ENCODE assay signal across 8 cellular contexts in genomic region chr3:196968233-196969000, GRCh38. TPM values are rescaled to one million over a fixed set of nuclear protein-coding genes. Genes with fewer than 3 reads are reported as not detected.
A peak's percentile ranks its signal among the peaks of the same experiment; 100 is the strongest.
DNase-seq lines count a peak whose midpoint lies in the region; ATAC-seq, FAIRE-seq and TF ChIP-seq lines count a peak whose summit lies in the region.

TSS of gene PIGZ (minus strand) at chr3:196968833. CDS start at chr3:196952031, 16,802 bp downstream.

- H3K9me2 ChIP-seq in DOHH2 (replicated peaks; ENCODE audit: control insufficient read depth, low read length): no peaks in the 10 kb centered on the region

- WGBS in HepG2 (ENCODE audit: low lambda C conversion rate): 8% methylated on average over 13 of the region's 80 CpGs

- H3K36me3 ChIP-seq in DOHH2 (ENCODE audit: control insufficient read depth, low read length) (no peaks in the 10 kb centered on the region), HepG2 (replicated peaks in 1 of 2; ENCODE audit: control insufficient read depth in 1 of 2, insufficient read depth in 2 of 2, low read length in 2 of 2) (peaks cover 6 to 25% of the 10 kb centered on the region in 2 experiments)

- H3K36me3 Mint-ChIP-seq in T-helper 1 cell treated with Interleukin-12 subunit alpha and Interleukin-12 subunit beta and Interleukin-4 antibody, amounts not matched to agents 30 μg/mL and 1 μg/mL, for 36 hours (ENCODE audit: low read depth): peaks cover 2% of the 10 kb centered on the region
- peaks cover 23% of the 10 kb centered on the region for H3K36me3 Mint-ChIP-seq in stimulated activated memory B cell treated with anti-CD40 and anti-IgM and Interleukin-4, amounts not matched to agents 10 μg/mL and 1 μg/mL and 100 μg/mL, for 72 hours

- no peaks in the 10 kb centered on the region for H3K9me3 Mint-ChIP-seq in T-helper 1 cell treated with Interleukin-12 subunit alpha and Interleukin-12 subunit beta and Interleukin-4 antibody, amounts not matched to agents 30 μg/mL and 1 μg/mL, for 36 hours
- H3K9me3 Mint-ChIP-seq in stimulated activated memory B cell treated with anti-CD40 and anti-IgM and Interleukin-4, amounts not matched to agents 10 μg/mL and 1 μg/mL and 100 μg/mL, for 72 hours: peaks cover 10% of the 10 kb centered on the region

- intact Hi-C loops in HepG2 (cut with micrococcal nuclease; ENCODE audit: unreplicated experiment): no loop called here

- H3K79me2 ChIP-seq in DOHH2 (ENCODE audit: control insufficient read depth, low read length): no peaks in the 10 kb centered on the region
- H3K79me2 ChIP-seq in HepG2 (ENCODE audit: insufficient read depth, low read length): peaks cover 43% of the 10 kb centered on the region

- no peak within 1 kb of the TSS for H2AFZ ChIP-seq in HepG2 (ENCODE audit: low read length)

- peak within 1 kb of the TSS; percentile 89 for H3K9ac ChIP-seq in HepG2 (ENCODE audit: insufficient read depth, low read depth, low read length)

- no peak for TF ChIP-seq RAD21 in HepG2 (CRISPR knock-in tag; IDR thresholded peaks at IDR 0.05)

- H3F3A ChIP-seq in DOHH2 (ENCODE audit: control insufficient read depth, insufficient read depth): no peaks in the 10 kb centered on the region

- H3K27me3 ChIP-seq in DOHH2 (ENCODE audit: control insufficient read depth, low read length): peaks cover 23% of the 10 kb centered on the region
- no peaks in the 10 kb centered on the region for H3K27me3 ChIP-seq in HepG2 (ENCODE audit: control insufficient read depth in 1 of 2, insufficient read depth in 2 of 2, low read length in 2 of 2)

- TF ChIP-seq EP300 in HepG2 (IDR thresholded peaks at IDR 0.05; ENCODE audit: low read depth in 2 of 2, low read length in 2 of 2) (no peak), HepG2 (CRISPR knock-in tag; IDR thresholded peaks at IDR 0.05; ENCODE audit: borderline replicate concordance) (no peak)

- no peak for FAIRE-seq in HepG2 (lab: Jason Lieb, UNC)

- ATAC-seq in GM19452 (IDR thresholded peaks at IDR 0.05; ENCODE audit: unreplicated experiment) (peak; percentile 70), HG03521 (IDR thresholded peaks at IDR 0.05; ENCODE audit: unreplicated experiment) (peak; percentile 37), HepG2 (peak; percentile 65)
- ATAC-seq in stimulated activated memory B cell treated with anti-CD40 and anti-IgM and Interleukin-4, amounts not matched to agents 10 μg/mL and 1 μg/mL and 100 μg/mL, for 72 hours: peak; percentile 81

- CTCF ChIA-PET in HepG2 (lab: Yijun Ruan, JAX; ENCODE audit: low intra/inter-chr PET ratio, low total read pairs): interaction anchor here (0.7 to 2.2 kb wide), 3 partner anchors 20 to 359 kb away, joined by 3 to 15 read pairs (median 5); no protein-coding TSS in a partner anchor

- no peaks in the 10 kb centered on the region for H3K9me3 ChIP-seq in DOHH2 (ENCODE audit: control insufficient read depth, insufficient read depth, low read length)
- H3K9me3 ChIP-seq in HepG2 (ENCODE audit: low read length): no peaks in the 10 kb centered on the region

- H3K4me1 ChIP-seq in DOHH2 (ENCODE audit: control insufficient read depth, low read length): peaks cover 9% of the 10 kb centered on the region
- peaks cover 68% of the 10 kb centered on the region for H3K4me1 ChIP-seq in HepG2 (ENCODE audit: insufficient read depth, low read length)

- H3K4me3 Mint-ChIP-seq in T-helper 1 cell treated with Interleukin-12 subunit alpha and Interleukin-12 subunit beta and Interleukin-4 antibody, amounts not matched to agents 30 μg/mL and 1 μg/mL, for 36 hours: peak within 1 kb of the TSS; percentile 82
- H3K4me3 Mint-ChIP-seq in stimulated activated memory B cell treated with anti-CD40 and anti-IgM and Interleukin-4, amounts not matched to agents 10 μg/mL and 1 μg/mL and 100 μg/mL, for 72 hours: peak within 1 kb of the TSS; percentile 82

- in situ Hi-C loops in HepG2 (cut with HindIII; ENCODE audit: extremely low pct_ligation_motif_present, low pct_unique_long_range_greater_than_20kb): no loop called here

- no peak for TF ChIP-seq CTCF in DOHH2 (IDR thresholded peaks at IDR 0.05; ENCODE audit: low read depth, low read length, poor library complexity, severe bottlenecking)
- TF ChIP-seq CTCF in HepG2 (CRISPR knock-in tag; IDR thresholded peaks at IDR 0.05): no peak

- H4K20me1 ChIP-seq in DOHH2 (ENCODE audit: control insufficient read depth, insufficient read depth, low read depth, low read length): no peaks in the 10 kb centered on the region
- no peaks in the 10 kb centered on the region for H4K20me1 ChIP-seq in HepG2 (ENCODE audit: insufficient read depth, low read length)

- H3K4me3 ChIP-seq in DOHH2 (ENCODE audit: low read length) (peak within 1 kb of the TSS; percentile 97), HepG2 (replicated peaks in 1 of 3; ENCODE audit: insufficient read depth in 1 of 3, low read depth in 2 of 3, low read length in 3 of 3) (peak within 1 kb of the TSS; percentile 61 to 82 (median 78))

- BruUV-seq in HepG2 (replicated peaks; lab: Mats Ljungman, UMichigan): no TSS peak

- DNase-seq in central memory CD4-positive, alpha-beta T cell: peak; percentile 19
- DNase-seq in HepG2 (ENCODE audit: low spot score) (no peak), OCI-M2 (lab: John Stamatoyannopoulos, UW; ENCODE audit: unreplicated experiment) (no peak)

- H3K4me2 ChIP-seq in DOHH2 (ENCODE audit: low read length): peak within 1 kb of the TSS; percentile 99
- H3K4me2 ChIP-seq in HepG2 (ENCODE audit: low read depth, low read length): peak within 1 kb of the TSS; percentile 85

- H3K4me1 Mint-ChIP-seq in T-helper 1 cell treated with Interleukin-12 subunit alpha and Interleukin-12 subunit beta and Interleukin-4 antibody, amounts not matched to agents 30 μg/mL and 1 μg/mL, for 36 hours (ENCODE audit: low read depth): peaks cover 14% of the 10 kb centered on the region
- peaks cover 43% of the 10 kb centered on the region for H3K4me1 Mint-ChIP-seq in stimulated activated memory B cell treated with anti-CD40 and anti-IgM and Interleukin-4, amounts not matched to agents 10 μg/mL and 1 μg/mL and 100 μg/mL, for 72 hours

- H3K27ac Mint-ChIP-seq in T-helper 1 cell treated with Interleukin-12 subunit alpha and Interleukin-12 subunit beta and Interleukin-4 antibody, amounts not matched to agents 30 μg/mL and 1 μg/mL, for 36 hours: peak within 1 kb of the TSS; percentile 68
- peak within 1 kb of the TSS; percentile 46 for H3K27ac Mint-ChIP-seq in stimulated activated memory B cell treated with anti-CD40 and anti-IgM and Interleukin-4, amounts not matched to agents 10 μg/mL and 1 μg/mL and 100 μg/mL, for 72 hours

- no peak within 1 kb of the TSS for H3K27ac ChIP-seq in DOHH2 (ENCODE audit: low read depth, low read length)
- H3K27ac ChIP-seq in HepG2 (ENCODE audit: extremely low read length, insufficient read depth, low read length): peak within 1 kb of the TSS; percentile 79

- no peak for TF ChIP-seq POLR2A in HepG2 (IDR thresholded peaks at IDR 0.05; ENCODE audit: insufficient read depth in 1 of 2, low read depth in 2 of 2, low read length in 2 of 2)

- POLR2A ChIA-PET in HepG2 (lab: Yijun Ruan, JAX): interaction anchor here (0.8 kb wide), 1 partner anchor 27 kb away, joined by 3 read pairs; the partner anchor contains the start of gene NCBP2

- H3K27me3 Mint-ChIP-seq in T-helper 1 cell treated with Interleukin-12 subunit alpha and Interleukin-12 subunit beta and Interleukin-4 antibody, amounts not matched to agents 30 μg/mL and 1 μg/mL, for 36 hours (ENCODE audit: low read depth): peaks cover 12% of the 10 kb centered on the region
- peaks cover 7% of the 10 kb centered on the region for H3K27me3 Mint-ChIP-seq in stimulated activated memory B cell treated with anti-CD40 and anti-IgM and Interleukin-4, amounts not matched to agents 10 μg/mL and 1 μg/mL and 100 μg/mL, for 72 hours

TF ChIP-seq in HepG2, 621 proteins besides CTCF, POLR2A, EP300 and RAD21 (continues in another document):
- TF ChIP-seq POLR2G (IDR thresholded peaks at IDR 0.05; ENCODE audit: low read depth, low read length) (0 out of 2 replicates have a peak, but pooled peaks have one; percentile 16), NPAS2 (CRISPR knock-in tag; IDR thresholded peaks at IDR 0.05; ENCODE audit: borderline replicate concordance) (peak; percentile 63; the same call in 1 of the 2 replicates), MYPOP (CRISPR knock-in tag; IDR thresholded peaks at IDR 0.05) (0 out of 2 replicates have a peak, but pooled peaks have one; percentile 60), ZNF530 (CRISPR knock-in tag; IDR thresholded peaks at IDR 0.05; ENCODE audit: low read depth) (peak; percentile 48; the same call in 1 of the 2 replicates), HNRNPL (IDR thresholded peaks at IDR 0.05; ENCODE audit: low read depth, low read length) (peak; percentile 85; the same call in 1 of the 2 replicates)

RNA-seq across cellular contexts. Expression of gene PIGZ, which starts in this region (rescaled TPM):
- total RNA-seq in HepG2 (2016; rRNA removed; fragmentation: Illumina TruSeq; extraction: Trizol): 2.2 and 4.7 TPM in 2 replicates
- 4.8 and 7.9 TPM in 2 replicates for total RNA-seq in HepG2 (2016; cell fraction: cytosol; rRNA removed; fragmentation: Illumina TruSeq; extraction: Trizol; ENCODE audit: low read depth)
- total RNA-seq in HepG2 (2016; cell fraction: insoluble cytoplasmic fraction; rRNA removed; fragmentation: Illumina TruSeq; extraction: Trizol): 1.9 and 4.8 TPM in 2 replicates
- total RNA-seq in HepG2 (2016; cell fraction: membrane; rRNA removed; fragmentation: Illumina TruSeq; extraction: Trizol): 3.9 and 5.7 TPM in 2 replicates
- 3.7 and 5.7 TPM in 2 replicates for total RNA-seq in HepG2 (2016; cell fraction: nucleus; rRNA removed; fragmentation: Illumina TruSeq; extraction: Trizol)
- polyA plus RNA-seq in HepG2 (2011; rRNA removed): 60.5 and 75.7 TPM in 2 replicates
- 43.3 TPM in 2 replicates for polyA plus RNA-seq in HepG2 (2011; cell fraction: cytosol; rRNA removed)
- 156 and 196 TPM in 2 replicates for polyA plus RNA-seq in HepG2 (2011; cell fraction: nucleus; rRNA removed)
- polyA plus RNA-seq in HepG2 (2012): 56.2 and 56.6 TPM in 2 replicates
- 6.6 and 6.7 TPM in 2 replicates for polyA plus RNA-seq in HepG2 (2016; cell fraction: cytosol; fragmentation: Illumina TruSeq; extraction: Trizol; ENCODE audit: low read depth)
- polyA plus RNA-seq in HepG2 (2016; cell fraction: insoluble cytoplasmic fraction; fragmentation: Illumina TruSeq; extraction: Trizol; ENCODE audit: low read depth): 3.7 and 4.6 TPM in 2 replicates
- polyA plus RNA-seq in HepG2 (2016; cell fraction: membrane; fragmentation: Illumina TruSeq; extraction: Trizol; ENCODE audit: low read depth): 5.4 and 6.6 TPM in 2 replicates
- polyA plus RNA-seq in HepG2 (2016; cell fraction: nucleus; fragmentation: Illumina TruSeq; extraction: Trizol; ENCODE audit: insufficient read depth, low read depth): 16.4 and 17.2 TPM in 2 replicates
- polyA minus RNA-seq in HepG2 (2011; rRNA and poly(A)+ RNA removed; ENCODE audit: low replicate concordance): 0.58 and 57.9 TPM in 2 replicates
- polyA minus RNA-seq in HepG2 (2011; cell fraction: cytosol; rRNA and poly(A)+ RNA removed): 15.7 and 18.4 TPM in 2 replicates
- 38.0 and 53.5 TPM in 2 replicates for polyA minus RNA-seq in HepG2 (2011; cell fraction: nucleus; rRNA and poly(A)+ RNA removed)
